In genomic region chr6:129575378-129576118, GRCh38 we compare ENCODE assay signal across 8 cellular contexts.
A peak's percentile ranks its signal among the peaks of the same experiment; 100 is the strongest.
DNase-seq lines count a peak whose midpoint lies in the region; ATAC-seq and TF ChIP-seq lines count a peak whose summit lies in the region.

No MANE protein-coding gene starts in this region.

- intact Hi-C loops in gastrocnemius medialis (cut with DNase I; ENCODE audit: low total_unique reads), result loop anchor here (1.0 kb wide), 1 partner anchor 76 kb away; no protein-coding TSS in a partner anchor

- TF ChIP-seq CTCF in right atrium auricular region (IDR thresholded peaks at IDR 0.05), result peak; percentile 65 to 76
- TF ChIP-seq CTCF in gastrocnemius medialis (IDR thresholded peaks at IDR 0.05 in 4 of 5, conservative IDR thresholded peaks at IDR 0.05 in 1 of 5), result peak; percentile 52 to 71 (median 59)

- no peaks in the 10 kb centered on the region for H3K9me3 ChIP-seq in right atrium auricular region
- H3K9me3 ChIP-seq in gastrocnemius medialis, result no peaks in the 10 kb centered on the region

- TF ChIP-seq POLR2A in gastrocnemius medialis (IDR thresholded peaks at IDR 0.05), result no peak

- H3K36me3 ChIP-seq in right atrium auricular region (no peaks in the 10 kb centered on the region), gastrocnemius medialis (peaks cover 0 to 8% of the 10 kb centered on the region in 2 donors)

- in situ Hi-C loops in gastrocnemius medialis (cut with MboI; ENCODE audit: low sequenced_read_pairs in 4 of 4), result loop anchor here in 1 of 4 donors (10.0 kb wide), 1 partner anchor 71 kb away; no protein-coding TSS in a partner anchor

- DNase-seq in NCI-H1417 (lab: John Stamatoyannopoulos, UW) (peak in 2 of 3 experiments; percentile 40 to 45), NCI-H1417 treated with DMSO at 0.1 percent for 48 hours (lab: John Stamatoyannopoulos, UW) (no peak), NCI-H1694 treated with DMSO at 0.1 percent for 48 hours (lab: John Stamatoyannopoulos, UW) (peak; percentile 34), amniotic stem cell (lab: John Stamatoyannopoulos, UW) (peak; percentile 54), right atrium auricular region (ENCODE audit: low spot score) (no peak), gastrocnemius medialis (no peak)
- DNase-seq in activated CD4-positive, alpha-beta T cell treated with anti-CD3 and anti-CD28 coated beads, Interleukin-2, amount 50 U/mL, for 48 hours, result no peak

- peak; percentile 62 to 78 for ATAC-seq in gastrocnemius medialis
- ATAC-seq in GM21447 (IDR thresholded peaks at IDR 0.05; ENCODE audit: unreplicated experiment), result no peak

- H3K4me1 ChIP-seq in right atrium auricular region, result no peaks in the 10 kb centered on the region
- no peaks in the 10 kb centered on the region for H3K4me1 ChIP-seq in gastrocnemius medialis

- H3K4me3 ChIP-seq in right atrium auricular region (peak overlapping the region; percentile 28), gastrocnemius medialis (peak overlapping the region in 3 of 4 donors; percentile 31 to 49 (median 37))

- H3K27me3 ChIP-seq in right atrium auricular region, result no peaks in the 10 kb centered on the region
- no peaks in the 10 kb centered on the region for H3K27me3 ChIP-seq in gastrocnemius medialis

- H3K27ac ChIP-seq in right atrium auricular region (no peak overlapping the region), gastrocnemius medialis (no peak overlapping the region)

Comparison
In these comparisons a context has a peak if more than half of its experiments do, and no peak if none do; other contexts are left out.
1. DNase-seq: peak in NCI-H1417 (2 of 3), NCI-H1694 treated with DMSO at 0.1 percent for 48 hours (single experiment) and amniotic stem cell (single experiment); none in NCI-H1417 treated with DMSO at 0.1 percent for 48 hours (single experiment), right atrium auricular region (single experiment), gastrocnemius medialis (0 of 2) and activated CD4-positive, alpha-beta T cell treated with anti-CD3 and anti-CD28 coated beads, Interleukin-2, amount 50 U/mL, for 48 hours (0 of 2).